In genomic region chr5:65672787-65673186, GRCh38 we compare ENCODE assay signal across 21 cellular contexts. TPM values are rescaled to one million over a fixed set of nuclear protein-coding genes. Genes with fewer than 3 reads are reported as not detected.
DNase-seq lines count a peak whose midpoint lies in the region; ATAC-seq and TF ChIP-seq lines count a peak whose summit lies in the region.
"Had no signal": no experiment of that assay in that cellular context is flagged by ENCODE, and none has a peak within 500 bp of the region (broad histone marks: within the 10 kb centered on the region; RNA-seq: fewer than 3 reads in every experiment).

No MANE protein-coding gene starts in this region.

- intact Hi-C loops in activated CD4-positive, alpha-beta memory T cell treated with anti-CD3 and anti-CD28 coated beads for 36 hours (cut with micrococcal nuclease) = no loop called here

- no peak for DNase-seq in activated CD4-positive, alpha-beta memory T cell treated with anti-CD3 and anti-CD28 coated beads for 36 hours
- no peak for DNase-seq in activated CD4-positive, alpha-beta memory T cell treated with anti-CD3 and anti-CD28 coated beads, Interleukin-2, amount 10 ng/mL, durations not matched to agents 7 days and 5 days
- DNase-seq in HT1080 (ENCODE audit: low read depth) (peak; percentile 42), epithelial cell of esophagus (ENCODE audit: low read depth) (peak; percentile 90), skeletal muscle cell (ENCODE audit: low read depth) (peak; percentile 40), substantia nigra (lab: John Stamatoyannopoulos, UW) (no peak)
- DNase-seq in stimulated activated naive CD8-positive, alpha-beta T cell treated with anti-CD3 and anti-CD28 coated beads, Interleukin-15, amount 100 ng/mL, for 72 hours = no peak
- DNase-seq: activated CD8-positive, alpha-beta memory T cell treated with anti-CD3 and anti-CD28 coated beads, Interleukin-2, amount 50 U/mL, for 48 hours; adrenal gland; lower lobe of right lung; NCI-H446 treated with DMSO at 0.1 percent for 48 hours; right cardiac atrium; stimulated activated CD4-positive, alpha-beta T cell treated with anti-CD3 and anti-CD28 coated beads, Interleukin-4, amount 100 ng/mL, for 24 hours; stimulated activated naive B cell treated with anti-CD40 and anti-IgM and Interleukin-4, amounts not matched to agents 10 μg/mL and 1 μg/mL and 100 μg/mL, for 72 hours; SW 1271; uterus; WERI-Rb-1 had no signal

- no peak for TF ChIP-seq CTCF in epithelial cell of esophagus (IDR thresholded peaks at IDR 0.05; ENCODE audit: insufficient read depth, low read depth, low read length, missing control alignments)

- H3K36me3 Mint-ChIP-seq in activated CD4-positive, alpha-beta memory T cell treated with anti-CD3 and anti-CD28 coated beads for 36 hours = peaks cover 26% of the 10 kb centered on the region
- H3K36me3 Mint-ChIP-seq in activated CD4-positive, alpha-beta memory T cell treated with anti-CD3 and anti-CD28 coated beads, Interleukin-2, amount 10 ng/mL, durations not matched to agents 7 days and 5 days (ENCODE audit: low read depth) = peaks cover 32% of the 10 kb centered on the region

- no peaks in the 10 kb centered on the region for H3K9me3 Mint-ChIP-seq in activated CD4-positive, alpha-beta memory T cell treated with anti-CD3 and anti-CD28 coated beads for 36 hours
- H3K9me3 Mint-ChIP-seq in activated CD4-positive, alpha-beta memory T cell treated with anti-CD3 and anti-CD28 coated beads, Interleukin-2, amount 10 ng/mL, durations not matched to agents 7 days and 5 days = no peaks in the 10 kb centered on the region
- H3K9me3 Mint-ChIP-seq in stimulated activated naive CD8-positive, alpha-beta T cell treated with anti-CD3 and anti-CD28 coated beads, Interleukin-15, amount 100 ng/mL, for 72 hours = no peaks in the 10 kb centered on the region
- H3K9me3 Mint-ChIP-seq: GM23338; stimulated activated naive B cell treated with anti-CD40 and anti-IgM and Interleukin-4, amounts not matched to agents 10 μg/mL and 1 μg/mL and 100 μg/mL, for 72 hours had no signal

- peak overlapping the region; percentile 5 for H3K27ac Mint-ChIP-seq in activated CD4-positive, alpha-beta memory T cell treated with anti-CD3 and anti-CD28 coated beads for 36 hours
- no peak overlapping the region for H3K27ac Mint-ChIP-seq in activated CD4-positive, alpha-beta memory T cell treated with anti-CD3 and anti-CD28 coated beads, Interleukin-2, amount 10 ng/mL, durations not matched to agents 7 days and 5 days
- no peak overlapping the region for H3K27ac Mint-ChIP-seq in stimulated activated naive CD8-positive, alpha-beta T cell treated with anti-CD3 and anti-CD28 coated beads, Interleukin-15, amount 100 ng/mL, for 72 hours
- H3K27ac Mint-ChIP-seq: GM23338; stimulated activated naive B cell treated with anti-CD40 and anti-IgM and Interleukin-4, amounts not matched to agents 10 μg/mL and 1 μg/mL and 100 μg/mL, for 72 hours had no signal

- no peaks in the 10 kb centered on the region for H3K27me3 Mint-ChIP-seq in activated CD4-positive, alpha-beta memory T cell treated with anti-CD3 and anti-CD28 coated beads for 36 hours
- no peaks in the 10 kb centered on the region for H3K27me3 Mint-ChIP-seq in activated CD4-positive, alpha-beta memory T cell treated with anti-CD3 and anti-CD28 coated beads, Interleukin-2, amount 10 ng/mL, durations not matched to agents 7 days and 5 days
- H3K27me3 Mint-ChIP-seq in stimulated activated naive CD8-positive, alpha-beta T cell treated with anti-CD3 and anti-CD28 coated beads, Interleukin-15, amount 100 ng/mL, for 72 hours = no peaks in the 10 kb centered on the region
- H3K27me3 Mint-ChIP-seq: stimulated activated naive B cell treated with anti-CD40 and anti-IgM and Interleukin-4, amounts not matched to agents 10 μg/mL and 1 μg/mL and 100 μg/mL, for 72 hours had no signal

- H3K4me3 ChIP-seq in epithelial cell of esophagus (ENCODE audit: low read length) (no peak overlapping the region), skeletal muscle cell (ENCODE audit: low read depth, low read length) (no peak overlapping the region)
- H3K4me3 ChIP-seq: A549, adrenal gland, GM23338, lower lobe of right lung, PC-9, uterus had no signal

- POLR2A ChIA-PET in activated CD4-positive, alpha-beta memory T cell treated with anti-CD3 and anti-CD28 coated beads for 36 hours (lab: Charles Lee) = no interaction called here
- POLR2A ChIA-PET in activated CD4-positive, alpha-beta memory T cell treated with anti-CD3 and anti-CD28 coated beads, Interleukin-2, amount 10 ng/mL, durations not matched to agents 7 days and 5 days (lab: Charles Lee) = no interaction called here

- no peak overlapping the region for H3K4me3 Mint-ChIP-seq in activated CD4-positive, alpha-beta memory T cell treated with anti-CD3 and anti-CD28 coated beads for 36 hours
- no peak overlapping the region for H3K4me3 Mint-ChIP-seq in activated CD4-positive, alpha-beta memory T cell treated with anti-CD3 and anti-CD28 coated beads, Interleukin-2, amount 10 ng/mL, durations not matched to agents 7 days and 5 days
- H3K4me3 Mint-ChIP-seq in stimulated activated naive CD8-positive, alpha-beta T cell treated with anti-CD3 and anti-CD28 coated beads, Interleukin-15, amount 100 ng/mL, for 72 hours = no peak overlapping the region
- H3K4me3 Mint-ChIP-seq: GM23338; stimulated activated naive B cell treated with anti-CD40 and anti-IgM and Interleukin-4, amounts not matched to agents 10 μg/mL and 1 μg/mL and 100 μg/mL, for 72 hours had no signal

- peaks cover 27% of the 10 kb centered on the region for H3K4me1 Mint-ChIP-seq in activated CD4-positive, alpha-beta memory T cell treated with anti-CD3 and anti-CD28 coated beads for 36 hours (ENCODE audit: low read depth)
- no peaks in the 10 kb centered on the region for H3K4me1 Mint-ChIP-seq in activated CD4-positive, alpha-beta memory T cell treated with anti-CD3 and anti-CD28 coated beads, Interleukin-2, amount 10 ng/mL, durations not matched to agents 7 days and 5 days
- peaks cover 37% of the 10 kb centered on the region for H3K4me1 Mint-ChIP-seq in stimulated activated naive CD8-positive, alpha-beta T cell treated with anti-CD3 and anti-CD28 coated beads, Interleukin-15, amount 100 ng/mL, for 72 hours
- H3K4me1 Mint-ChIP-seq: GM23338 had no signal

- CTCF ChIA-PET in activated CD4-positive, alpha-beta memory T cell treated with anti-CD3 and anti-CD28 coated beads for 36 hours (lab: Charles Lee) = no interaction called here
- CTCF ChIA-PET in activated CD4-positive, alpha-beta memory T cell treated with anti-CD3 and anti-CD28 coated beads, Interleukin-2, amount 10 ng/mL, durations not matched to agents 7 days and 5 days (lab: Charles Lee) = interaction anchor here (1.6 kb wide), 1 partner anchor 22 kb away, joined by 3 read pairs; no protein-coding TSS in a partner anchor

- no peak overlapping the region for H3K27ac ChIP-seq in substantia nigra (ENCODE audit: low read depth, low read length, poor library complexity, severe bottlenecking)
- H3K27ac ChIP-seq: A549, adrenal gland, lower lobe of right lung, PC-9, uterus, WERI-Rb-1 had no signal

- no peak for ATAC-seq in HG03135 (IDR thresholded peaks at IDR 0.05; ENCODE audit: unreplicated experiment)
- no peak for ATAC-seq in stimulated activated naive CD8-positive, alpha-beta T cell treated with anti-CD3 and anti-CD28 coated beads, Interleukin-15, amount 100 ng/mL, for 72 hours
- ATAC-seq: A549; GM23338; lower lobe of right lung; right cardiac atrium; stimulated activated naive B cell treated with anti-CD40 and anti-IgM and Interleukin-4, amounts not matched to agents 10 μg/mL and 1 μg/mL and 100 μg/mL, for 72 hours had no signal

RNA-seq across cellular contexts. Expression of gene SHLD3, which starts 48.0 kb away (rescaled TPM):
- total RNA-seq in activated CD4-positive, alpha-beta memory T cell treated with anti-CD3 and anti-CD28 coated beads for 36 hours = 1 to 10 TPM; 2.6 to 3.1 TPM
- 1 to 10 TPM; 3.6 to 4.3 TPM for total RNA-seq in activated CD4-positive, alpha-beta memory T cell treated with anti-CD3 and anti-CD28 coated beads, Interleukin-2, amount 10 ng/mL, durations not matched to agents 7 days and 5 days
- 4.5 and 4.6 TPM in 2 replicates for total RNA-seq in HT1080 (2014; rRNA removed; shearing (Covaris generic))
- 4.0 and 4.4 TPM in 2 replicates for polyA plus RNA-seq in HT1080 (2015; cell fraction: cytosol; rRNA removed)
- 3.6 and 6.1 TPM in 2 replicates for polyA plus RNA-seq in HT1080 (2015; cell fraction: nucleus; rRNA removed)

RNA-seq across cellular contexts. Expression of gene TRAPPC13, which starts 48.0 kb away (rescaled TPM):
- 10 to 100 TPM; 22.4 to 23.2 TPM for total RNA-seq in activated CD4-positive, alpha-beta memory T cell treated with anti-CD3 and anti-CD28 coated beads for 36 hours
- 10 to 100 TPM; 21.2 to 23.3 TPM for total RNA-seq in activated CD4-positive, alpha-beta memory T cell treated with anti-CD3 and anti-CD28 coated beads, Interleukin-2, amount 10 ng/mL, durations not matched to agents 7 days and 5 days
- 14.6 and 19.7 TPM in 2 replicates for total RNA-seq in HT1080 (2014; rRNA removed; shearing (Covaris generic))
- 17.8 and 20.2 TPM in 2 replicates for polyA plus RNA-seq in HT1080 (2015; cell fraction: cytosol; rRNA removed)
- 31.5 and 33.0 TPM in 2 replicates for polyA plus RNA-seq in HT1080 (2015; cell fraction: nucleus; rRNA removed)

RNA-seq across cellular contexts. Expression of gene TRIM23, which starts 48.7 kb away (rescaled TPM):
- total RNA-seq in activated CD4-positive, alpha-beta memory T cell treated with anti-CD3 and anti-CD28 coated beads for 36 hours = 1 to 10 TPM; 5.3 to 5.6 TPM
- 10 to 100 TPM; 10.2 to 10.6 TPM for total RNA-seq in activated CD4-positive, alpha-beta memory T cell treated with anti-CD3 and anti-CD28 coated beads, Interleukin-2, amount 10 ng/mL, durations not matched to agents 7 days and 5 days
- 13.8 and 14.0 TPM in 2 replicates for total RNA-seq in HT1080 (2014; rRNA removed; shearing (Covaris generic))
- polyA plus RNA-seq in HT1080 (2015; cell fraction: cytosol; rRNA removed) = 5.4 and 8.4 TPM in 2 replicates
- 13.9 and 15.8 TPM in 2 replicates for polyA plus RNA-seq in HT1080 (2015; cell fraction: nucleus; rRNA removed)

RNA-seq across cellular contexts. Expression of gene SGTB, which starts 49.1 kb away (rescaled TPM):
- total RNA-seq in activated CD4-positive, alpha-beta memory T cell treated with anti-CD3 and anti-CD28 coated beads for 36 hours = 10 to 100 TPM; 16.5 to 16.7 TPM
- 10 to 100 TPM; 19.7 to 23.0 TPM for total RNA-seq in activated CD4-positive, alpha-beta memory T cell treated with anti-CD3 and anti-CD28 coated beads, Interleukin-2, amount 10 ng/mL, durations not matched to agents 7 days and 5 days
- 5.2 and 6.4 TPM in 2 replicates for total RNA-seq in HT1080 (2014; rRNA removed; shearing (Covaris generic))
- polyA plus RNA-seq in HT1080 (2015; cell fraction: cytosol; rRNA removed) = 4.6 and 4.9 TPM in 2 replicates
- 4.2 and 4.4 TPM in 2 replicates for polyA plus RNA-seq in HT1080 (2015; cell fraction: nucleus; rRNA removed)

RNA-seq across cellular contexts. Expression of gene NLN, which starts 49.2 kb away (rescaled TPM):
- 10 to 100 TPM; 22.7 to 23.7 TPM for total RNA-seq in activated CD4-positive, alpha-beta memory T cell treated with anti-CD3 and anti-CD28 coated beads for 36 hours
- 1 to 10 TPM; 7.6 to 8.0 TPM for total RNA-seq in activated CD4-positive, alpha-beta memory T cell treated with anti-CD3 and anti-CD28 coated beads, Interleukin-2, amount 10 ng/mL, durations not matched to agents 7 days and 5 days
- 31.9 and 33.2 TPM in 2 replicates for total RNA-seq in HT1080 (2014; rRNA removed; shearing (Covaris generic))
- 22.1 and 22.8 TPM in 2 replicates for polyA plus RNA-seq in HT1080 (2015; cell fraction: cytosol; rRNA removed)
- 21.5 and 22.4 TPM in 2 replicates for polyA plus RNA-seq in HT1080 (2015; cell fraction: nucleus; rRNA removed)

Comparison
In these comparisons a context has a peak if more than half of its experiments do, and no peak if none do; other contexts are left out.
1. DNase-seq: peak in HT1080 (single experiment), epithelial cell of esophagus (single experiment) and skeletal muscle cell (single experiment); none in activated CD4-positive, alpha-beta memory T cell treated with anti-CD3 and anti-CD28 coated beads for 36 hours (single experiment), activated CD4-positive, alpha-beta memory T cell treated with anti-CD3 and anti-CD28 coated beads, Interleukin-2, amount 10 ng/mL, durations not matched to agents 7 days and 5 days (single experiment), stimulated activated naive CD8-positive, alpha-beta T cell treated with anti-CD3 and anti-CD28 coated beads, Interleukin-15, amount 100 ng/mL, for 72 hours (0 of 2) and substantia nigra (0 of 49).